In genomic region chr9:99239341-99240055, GRCh38 we compare ENCODE assay signal across 1 cellular context.
TF ChIP-seq lines count a peak whose summit lies in the region.

No MANE protein-coding gene starts in this region.

TF ChIP-seq in GM23338, 12 proteins besides CTCF, POLR2A, EP300 and RAD21 (continued from another document):
- TF ChIP-seq ZNF462 (CRISPR knock-in tag; IDR thresholded peaks at IDR 0.05): no peak
- no peak for TF ChIP-seq ETS1 (IDR thresholded peaks at IDR 0.05)
